In genomic region chr12:14960548-14961465, GRCh38 we compare ENCODE assay signal across 9 cellular contexts. TPM values are rescaled to one million over a fixed set of nuclear protein-coding genes. Genes with fewer than 3 reads are reported as not detected.
A peak's percentile ranks its signal among the peaks of the same experiment; 100 is the strongest.
DNase-seq lines count a peak whose midpoint lies in the region; ATAC-seq, FAIRE-seq and TF ChIP-seq lines count a peak whose summit lies in the region.
"Had no signal": no experiment of that assay in that cellular context is flagged by ENCODE, and none has a peak within 500 bp of the region (broad histone marks: within the 10 kb centered on the region; RNA-seq: fewer than 3 reads in every experiment).

No MANE protein-coding gene starts in this region.

- no peak for TF ChIP-seq POLR2A in body of pancreas (IDR thresholded peaks at IDR 0.05)

- H3K36me3 ChIP-seq in body of pancreas (replicated peaks in 1 of 2; ENCODE audit: insufficient read depth in 1 of 2, low read depth in 2 of 2) (no peaks in the 10 kb centered on the region), lower lobe of right lung (no peaks in the 10 kb centered on the region)
- H3K36me3 ChIP-seq: cardiac muscle cell had no signal

- intact Hi-C loops in body of pancreas (cut with DNase I), result no loop called here
- intact Hi-C loops in lower lobe of right lung (cut with DNase I), result no loop called here
- intact Hi-C loops in posterior cingulate gyrus (cut with DNase I), result no loop called here

- FAIRE-seq in urothelium cell line (lab: Jason Lieb, UNC), result no peak

- H3K9me3 ChIP-seq in body of pancreas, result no peaks in the 10 kb centered on the region
- no peaks in the 10 kb centered on the region for H3K9me3 ChIP-seq in lower lobe of right lung

- peak; percentile 35 to 40 for DNase-seq in activated CD4-positive, alpha-beta T cell treated with anti-CD3 and anti-CD28 coated beads for 4 hours
- DNase-seq in activated CD4-positive, alpha-beta T cell treated with anti-CD3 and anti-CD28 coated beads for 1 hour, result no peak
- DNase-seq in OCI-M1 (lab: John Stamatoyannopoulos, UW) (peak; percentile 77), body of pancreas (peak in 1 of 4 donors; percentile 17), lower lobe of right lung (no peak), urothelium cell line (ENCODE audit: low spot score) (peak; percentile 38), posterior cingulate gyrus (no peak)

- WGBS in body of pancreas, 2 donors, result 57 to 61% methylated on average over 12 to 13 of the region's 13 CpGs

- H3K27me3 ChIP-seq in body of pancreas, result no peaks in the 10 kb centered on the region
- no peaks in the 10 kb centered on the region for H3K27me3 ChIP-seq in lower lobe of right lung (ENCODE audit: low read depth)
- H3K27me3 ChIP-seq: cardiac muscle cell had no signal

- TF ChIP-seq CTCF in body of pancreas (IDR thresholded peaks at IDR 0.05), result no peak
- TF ChIP-seq CTCF in lower lobe of right lung (IDR thresholded peaks at IDR 0.05), result no peak

- no peak overlapping the region for H3K4me3 ChIP-seq in body of pancreas
- H3K4me3 ChIP-seq in lower lobe of right lung, result peak overlapping the region; percentile 59
- H3K4me3 ChIP-seq: cardiac muscle cell had no signal

- ATAC-seq in HG02970 (IDR thresholded peaks at IDR 0.05; ENCODE audit: low FRiP score, unreplicated experiment) (peak; percentile 27), body of pancreas (peak; percentile 31), lower lobe of right lung (peak; percentile 86 to 87)

- H3K27ac ChIP-seq in body of pancreas (peak overlapping the region in 3 of 4 donors; percentile 19 to 72 (median 28)), lower lobe of right lung (peak overlapping the region; percentile 85)
- H3K27ac ChIP-seq: cardiac muscle cell had no signal

- H3K4me1 ChIP-seq in body of pancreas, result peaks cover 6% of the 10 kb centered on the region
- peaks cover 52% of the 10 kb centered on the region for H3K4me1 ChIP-seq in lower lobe of right lung

RNA-seq across cellular contexts. Expression of gene ARHGDIB, which starts 0.6 kb away (rescaled TPM):
- 10 to 100 TPM; 19.8 to 36.6 TPM for total RNA-seq in body of pancreas
- 313 TPM for total RNA-seq in lower lobe of right lung

RNA-seq across cellular contexts. Expression of gene PDE6H, which starts 12.0 kb away (rescaled TPM):
- total RNA-seq in body of pancreas, result not detected
- total RNA-seq in lower lobe of right lung, result 0.53 TPM
- total RNA-seq: cardiac muscle cell had no signal

RNA-seq across cellular contexts. Expression of gene ERP27, which starts 22.5 kb away (rescaled TPM):
- total RNA-seq in body of pancreas, result 100 to 1,000 TPM in 1 of 2 donors, 10 to 100 TPM in 1; 79.1 to 131 TPM
- total RNA-seq in lower lobe of right lung, result 16.2 TPM
- total RNA-seq: cardiac muscle cell had no signal

Comparison
In these comparisons a context has a peak if more than half of its experiments do, and no peak if none do; other contexts are left out.
1. DNase-seq: peak in activated CD4-positive, alpha-beta T cell treated with anti-CD3 and anti-CD28 coated beads for 4 hours (2 of 2), OCI-M1 (single experiment) and urothelium cell line (single experiment); none in activated CD4-positive, alpha-beta T cell treated with anti-CD3 and anti-CD28 coated beads for 1 hour (single experiment), lower lobe of right lung (single experiment) and posterior cingulate gyrus (0 of 10).
2. ATAC-seq: peak in every context shown above with its lines; median percentile 86 in lower lobe of right lung; 31 in body of pancreas; 27 in HG02970.